In genomic region chrX:32894679-32895078, GRCh38 we compare ENCODE assay signal across 25 cellular contexts.
"Had no signal": no experiment of that assay in that cellular context is flagged by ENCODE, and none has a peak within 500 bp of the region (broad histone marks: within the 10 kb centered on the region; RNA-seq: fewer than 3 reads in every experiment).

No MANE protein-coding gene starts in this region.

- DNase-seq: activated CD4-positive, alpha-beta T cell treated with anti-CD3 and anti-CD28 coated beads for 48 hours; activated CD4-positive, alpha-beta T cell treated with anti-CD3 and anti-CD28 coated beads, Interleukin-2, amount 50 U/mL, for 4 hours; activated CD4-positive, CD25-positive, alpha-beta regulatory T cell treated with anti-CD3 and anti-CD28 coated beads, Interleukin-2, amount 50 U/mL, for 72 hours; activated CD8-positive, alpha-beta memory T cell treated with anti-CD3 and anti-CD28 coated beads, Interleukin-2, amount 50 U/mL, for 48 hours; activated CD8-positive, alpha-beta T cell treated with anti-CD3 and anti-CD28 coated beads, Interleukin-2, amount 10 ng/mL, durations not matched to agents 7 days and 5 days; activated naive CD4-positive, alpha-beta T cell treated with anti-CD3 and anti-CD28 coated beads, Interleukin-2, amount 50 U/mL, for 16 hours; activated naive CD8-positive, alpha-beta T cell treated with anti-CD3 and anti-CD28 coated beads, Interleukin-2, amount 10 ng/mL, durations not matched to agents 7 days and 5 days; activated T-cell treated with anti-CD3 and anti-CD28 coated beads, Interleukin-2, amount 50 U/mL, for 1 hour; adrenal gland; anterior cingulate cortex; central memory CD4-positive, alpha-beta T cell; Kasumi-1; KBM-7; NCI-H1048; NCI-H146; NCI-H187 treated with DMSO at 0.1 percent for 48 hours; NCI-H2081 treated with DMSO at 0.1 percent for 48 hours; NCI-H2171 treated with DMSO at 0.1 percent for 48 hours; NCI-H226; NCI-H526; NCI-H82; SHP77 treated with DMSO at 0.1 percent for 48 hours had no signal

- H3K4me3 Mint-ChIP-seq: activated CD8-positive, alpha-beta T cell treated with anti-CD3 and anti-CD28 coated beads, Interleukin-2, amount 10 ng/mL, durations not matched to agents 7 days and 5 days; activated naive CD8-positive, alpha-beta T cell treated with anti-CD3 and anti-CD28 coated beads, Interleukin-2, amount 10 ng/mL, durations not matched to agents 7 days and 5 days; T-helper 1 cell treated with Interleukin-12 subunit alpha and Interleukin-12 subunit beta and Interleukin-4 antibody, amounts not matched to agents 30 μg/mL and 1 μg/mL, for 36 hours; WTC11 had no signal

- H3K4me1 Mint-ChIP-seq: activated naive CD8-positive, alpha-beta T cell treated with anti-CD3 and anti-CD28 coated beads, Interleukin-2, amount 10 ng/mL, durations not matched to agents 7 days and 5 days; WTC11 had no signal

- H3K27me3 ChIP-seq: adrenal gland had no signal

- ATAC-seq: activated CD8-positive, alpha-beta T cell treated with anti-CD3 and anti-CD28 coated beads, Interleukin-2, amount 10 ng/mL, durations not matched to agents 7 days and 5 days; WTC11 had no signal

- H3K36me3 ChIP-seq: adrenal gland, breast epithelium had no signal

- H3K4me3 ChIP-seq: adrenal gland, breast epithelium had no signal

- H3K27ac ChIP-seq: adrenal gland, breast epithelium had no signal

- H3K27me3 Mint-ChIP-seq: activated naive CD8-positive, alpha-beta T cell treated with anti-CD3 and anti-CD28 coated beads, Interleukin-2, amount 10 ng/mL, durations not matched to agents 7 days and 5 days had no signal

- H3K4me1 ChIP-seq: adrenal gland, breast epithelium had no signal

- H3K27ac Mint-ChIP-seq: activated CD8-positive, alpha-beta T cell treated with anti-CD3 and anti-CD28 coated beads, Interleukin-2, amount 10 ng/mL, durations not matched to agents 7 days and 5 days; activated naive CD8-positive, alpha-beta T cell treated with anti-CD3 and anti-CD28 coated beads, Interleukin-2, amount 10 ng/mL, durations not matched to agents 7 days and 5 days; T-helper 1 cell treated with Interleukin-12 subunit alpha and Interleukin-12 subunit beta and Interleukin-4 antibody, amounts not matched to agents 30 μg/mL and 1 μg/mL, for 36 hours; WTC11 had no signal

- H3K36me3 Mint-ChIP-seq: activated naive CD8-positive, alpha-beta T cell treated with anti-CD3 and anti-CD28 coated beads, Interleukin-2, amount 10 ng/mL, durations not matched to agents 7 days and 5 days; WTC11 had no signal

- H3K9me3 Mint-ChIP-seq: activated naive CD8-positive, alpha-beta T cell treated with anti-CD3 and anti-CD28 coated beads, Interleukin-2, amount 10 ng/mL, durations not matched to agents 7 days and 5 days; T-helper 1 cell treated with Interleukin-12 subunit alpha and Interleukin-12 subunit beta and Interleukin-4 antibody, amounts not matched to agents 30 μg/mL and 1 μg/mL, for 36 hours; WTC11 had no signal

- H3K9me3 ChIP-seq: adrenal gland, breast epithelium had no signal
